Comparison of ENCODE assay signal across 10 cellular contexts in genomic region chr2:238846503-238847431, GRCh38. TPM values are rescaled to one million over a fixed set of nuclear protein-coding genes. Genes with fewer than 3 reads are reported as not detected.
DNase-seq lines count a peak whose midpoint lies in the region; ATAC-seq, FAIRE-seq and TF ChIP-seq lines count a peak whose summit lies in the region.
"Had no signal": no experiment of that assay in that cellular context is flagged by ENCODE, and none has a peak within 500 bp of the region (broad histone marks: within the 10 kb centered on the region; RNA-seq: fewer than 3 reads in every experiment).

No MANE protein-coding gene starts in this region.

- peaks cover 3% of the 10 kb centered on the region for H3K9me3 Mint-ChIP-seq in neural progenitor cell
- H3K9me3 Mint-ChIP-seq: activated naive CD4-positive, alpha-beta T cell treated with anti-CD3 and anti-CD28 coated beads for 36 hours; T-cell had no signal

- H3K9me3 ChIP-seq in A549 (no peaks in the 10 kb centered on the region), adipocyte (ENCODE audit: control insufficient read depth, low read length) (no peaks in the 10 kb centered on the region), cardiac muscle cell (ENCODE audit: low read depth) (no peaks in the 10 kb centered on the region), neural progenitor cell (ENCODE audit: low read depth) (no peaks in the 10 kb centered on the region)

- no peak for DNase-seq in A549 (ENCODE audit: low read depth in 1 of 2, low spot score in 1 of 2)
- DNase-seq in adipocyte (ENCODE audit: low read depth), result peak; percentile 75
- peak in 1 of 2 donors; percentile 67 for DNase-seq in cardiac muscle cell (ENCODE audit: low read depth in 1 of 2, low spot score in 1 of 2)
- peak; percentile 70 for DNase-seq in neural progenitor cell (ENCODE audit: low spot score)
- no peak for DNase-seq in NCI-H345 (lab: John Stamatoyannopoulos, UW)
- no peak for DNase-seq in DMS79 treated with DMSO at 0.1 percent for 48 hours (lab: John Stamatoyannopoulos, UW)
- no peak for DNase-seq in NCI-H1436 treated with DMSO at 0.1 percent for 48 hours (lab: John Stamatoyannopoulos, UW)
- DNase-seq: activated naive CD4-positive, alpha-beta T cell treated with anti-CD3 and anti-CD28 coated beads for 36 hours; T-cell had no signal

- FAIRE-seq in A549 (lab: Jason Lieb, UNC), result no peak

- H3K36me3 Mint-ChIP-seq in neural progenitor cell, result no peaks in the 10 kb centered on the region
- H3K36me3 Mint-ChIP-seq: T-cell had no signal

- H3K4me3 ChIP-seq in A549 (peak overlapping the region; percentile 94; the same call in 1 of the 3 replicates), adipocyte (ENCODE audit: low read length) (peak overlapping the region; percentile 90), cardiac muscle cell (no peak overlapping the region), neural progenitor cell (peak overlapping the region; percentile 56)

- H3K4me2 ChIP-seq in A549 (peak overlapping the region; percentile 99), neural progenitor cell (peak overlapping the region; percentile 88)

- H3K4me1 Mint-ChIP-seq in neural progenitor cell, result peaks cover 5% of the 10 kb centered on the region

- H3K27ac ChIP-seq in A549 (peak overlapping the region; percentile 91 to 96; a peak in 4 of 6 replicates), cardiac muscle cell (no peak overlapping the region), neural progenitor cell (no peak overlapping the region)

- TF ChIP-seq POLR2A in A549 (IDR thresholded peaks at IDR 0.05; ENCODE audit: low read length), result no peak

- H3K79me2 ChIP-seq in neural progenitor cell (ENCODE audit: low read depth), result no peaks in the 10 kb centered on the region

- peaks cover 40% of the 10 kb centered on the region for H3K27me3 Mint-ChIP-seq in neural progenitor cell (ENCODE audit: insufficient read depth, low read depth)

- H3K4me1 ChIP-seq in A549 (peaks cover 14% of the 10 kb centered on the region), adipocyte (ENCODE audit: control insufficient read depth, insufficient read depth, low read length) (peaks cover 17% of the 10 kb centered on the region), cardiac muscle cell (ENCODE audit: low read depth) (no peaks in the 10 kb centered on the region), neural progenitor cell (peaks cover 11% of the 10 kb centered on the region)

- H3K36me3 ChIP-seq in adipocyte (ENCODE audit: control insufficient read depth, insufficient read depth, low read length, severe bottlenecking) (peaks cover 16% of the 10 kb centered on the region), cardiac muscle cell (no peaks in the 10 kb centered on the region), neural progenitor cell (no peaks in the 10 kb centered on the region)

- H3K9ac ChIP-seq in adipocyte (ENCODE audit: low read length) (peak overlapping the region; percentile 95), neural progenitor cell (no peak overlapping the region)

- H4K20me1 ChIP-seq in neural progenitor cell (ENCODE audit: low read depth), result peaks cover 35% of the 10 kb centered on the region

- H3K27me3 ChIP-seq in adipocyte (replicated peaks; ENCODE audit: control insufficient read depth, insufficient read depth, low read length) (no peaks in the 10 kb centered on the region), cardiac muscle cell (no peaks in the 10 kb centered on the region), neural progenitor cell (peaks cover 99% of the 10 kb centered on the region)

- H3F3A ChIP-seq in neural progenitor cell (ENCODE audit: low read depth), result peaks cover 10% of the 10 kb centered on the region

- H3K27ac Mint-ChIP-seq in neural progenitor cell, result no peak overlapping the region
- H3K27ac Mint-ChIP-seq: activated naive CD4-positive, alpha-beta T cell treated with anti-CD3 and anti-CD28 coated beads for 36 hours; T-cell had no signal

- ATAC-seq in A549 (no peak), HG02885 (IDR thresholded peaks at IDR 0.05; ENCODE audit: poor library complexity, unreplicated experiment) (no peak)
- ATAC-seq: T-cell had no signal

- TF ChIP-seq RAD21 in A549 (conservative IDR thresholded peaks at IDR 0.05 in 1 of 2, IDR thresholded peaks at IDR 0.05 in 1 of 2), result no peak

- H2AFZ ChIP-seq in neural progenitor cell (replicated peaks), result peak overlapping the region; percentile 99

- peak overlapping the region; percentile 64 for H3K4me3 Mint-ChIP-seq in neural progenitor cell
- H3K4me3 Mint-ChIP-seq: activated naive CD4-positive, alpha-beta T cell treated with anti-CD3 and anti-CD28 coated beads for 36 hours had no signal

- POLR2A ChIA-PET in A549 (lab: Yijun Ruan, JAX), result interaction anchor here (1.7 kb wide), 1 partner anchor 18 kb away, joined by 10 read pairs; no protein-coding TSS in a partner anchor

- TF ChIP-seq CTCF in A549 (IDR thresholded peaks at IDR 0.05) (no peak), cardiac muscle cell (IDR thresholded peaks at IDR 0.05; ENCODE audit: low read depth, low read length) (peak; percentile 16), neural progenitor cell (IDR thresholded peaks at IDR 0.05) (peak; percentile 44)

- CTCF ChIA-PET in A549 (lab: Yijun Ruan, JAX), result interaction anchor here (2.0 to 3.0 kb wide), 3 partner anchors 99 to 490 kb away, joined by 5 to 14 read pairs (median 5); no protein-coding TSS in a partner anchor

- 93% methylated on average over 64 of the region's 94 CpGs for WGBS in A549 (ENCODE audit: missing lambda C conversion rate)

- TF ChIP-seq EP300 in A549 (IDR thresholded peaks at IDR 0.05), result no peak

TF ChIP-seq in A549, 52 proteins besides CTCF, POLR2A, EP300 and RAD21:
- TF ChIP-seq HOXB5 (CRISPR knock-in tag; IDR thresholded peaks at IDR 0.05), result no peak
- no peak for TF ChIP-seq KDM5A (IDR thresholded peaks at IDR 0.05)
- no peak for TF ChIP-seq RFX5 (IDR thresholded peaks at IDR 0.05)
- no peak for TF ChIP-seq RNF2 (IDR thresholded peaks at IDR 0.05; ENCODE audit: borderline replicate concordance, low read depth)
- no peak for TF ChIP-seq NR3C1 (IDR thresholded peaks at IDR 0.05)
- no peak for TF ChIP-seq MAX (IDR thresholded peaks at IDR 0.05)
- no peak for TF ChIP-seq FOSB (CRISPR knock-in tag; IDR thresholded peaks at IDR 0.05)
- no peak for TF ChIP-seq EHMT2 (IDR thresholded peaks at IDR 0.05; ENCODE audit: low read depth)
- no peak for TF ChIP-seq USF2 (IDR thresholded peaks at IDR 0.05)
- no peak for TF ChIP-seq RCOR1 (IDR thresholded peaks at IDR 0.05; ENCODE audit: low read depth, low read length)
- no peak for TF ChIP-seq ESRRA (IDR thresholded peaks at IDR 0.05; ENCODE audit: borderline replicate concordance, low read length)
- no peak for TF ChIP-seq CHD4 (IDR thresholded peaks at IDR 0.05; ENCODE audit: borderline replicate concordance)

RNA-seq across cellular contexts. Expression of gene TWIST2, which starts 1.1 kb away (rescaled TPM):
- polyA plus RNA-seq in A549 (2011; rRNA removed) (5.4 and 8.2 TPM in 2 replicates), A549 (2017; fragmentation: RNase III; extraction: RNeasy Plus Mini Kit Qiagen cat#74134 plus additional on column Dnase treatment) (6.0 to 8.7 TPM (median 7.1 TPM) in 3 replicates), cardiac muscle cell (not detected in 2 replicates)
- 22.0 and 31.0 TPM in 2 replicates for polyA plus RNA-seq in A549 (2012; cell fraction: cytosol; rRNA removed)
- polyA plus RNA-seq in A549 (2012; cell fraction: nucleus; rRNA removed), result 19.3 and 23.2 TPM in 2 replicates
- polyA minus RNA-seq in A549 (2011; rRNA and poly(A)+ RNA removed), result 3.6 and 6.2 TPM in 2 replicates
- total RNA-seq in cardiac muscle cell (not detected in 2 replicates), neural progenitor cell (ENCODE audit: low replicate concordance) (0.51 and 1.7 TPM in 2 replicates)
- total RNA-seq: activated naive CD4-positive, alpha-beta T cell treated with anti-CD3 and anti-CD28 coated beads for 36 hours; T-cell had no signal

Comparison
In these comparisons a context has a peak if more than half of its experiments do, and no peak if none do; other contexts are left out.
1. DNase-seq: peak in adipocyte (single experiment) and neural progenitor cell (single experiment); none in A549 (0 of 2), NCI-H345 (single experiment), DMS79 treated with DMSO at 0.1 percent for 48 hours (single experiment) and NCI-H1436 treated with DMSO at 0.1 percent for 48 hours (single experiment).
2. H3K27ac ChIP-seq: peak in A549 (2 of 2); none in cardiac muscle cell (single experiment) and neural progenitor cell (single experiment).